In the genomic region with DNA sequence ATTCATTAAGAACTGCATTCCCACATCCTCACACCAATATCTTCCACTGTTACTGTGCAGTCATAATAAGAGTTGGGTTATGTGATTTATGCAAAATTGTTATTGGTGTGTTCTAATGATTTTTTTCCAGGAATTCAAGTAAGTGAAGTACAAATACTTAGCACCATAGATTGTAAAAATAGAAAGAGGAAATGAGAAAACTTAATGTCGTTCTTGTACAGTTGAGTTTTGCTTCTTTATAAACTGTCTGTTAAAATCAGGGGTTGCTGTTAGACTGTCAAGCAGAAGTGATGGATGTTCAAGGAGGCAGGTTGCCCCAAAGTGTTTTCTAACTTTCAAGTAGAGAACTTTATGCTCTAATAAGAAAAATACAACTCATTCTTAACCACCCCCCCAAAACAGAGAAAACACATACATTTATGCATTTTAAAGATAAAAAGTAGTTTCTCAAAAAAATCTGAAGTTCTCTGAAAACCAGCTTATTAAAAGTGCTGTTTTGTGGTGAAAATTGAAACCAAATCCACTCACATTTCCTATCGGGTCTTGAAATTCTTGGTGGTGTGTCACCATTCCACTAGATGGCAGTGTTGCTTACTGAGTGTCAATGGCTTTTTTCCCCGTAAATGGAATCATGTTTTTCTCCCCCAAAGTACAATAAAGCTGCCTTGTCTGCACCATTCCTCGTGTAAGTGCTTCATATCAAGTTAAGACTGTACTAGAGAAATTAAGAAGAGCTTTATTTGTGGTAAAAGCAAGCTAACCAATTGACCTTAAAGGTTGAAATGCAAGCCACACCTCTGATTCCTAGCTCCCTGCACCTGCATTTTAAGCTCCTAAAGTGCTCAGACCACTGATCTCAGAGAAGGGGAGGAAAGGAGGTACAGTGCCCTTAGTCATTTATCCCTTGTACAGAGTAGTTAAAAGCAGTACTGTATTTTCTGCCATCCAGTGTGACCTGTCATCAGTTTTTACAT, we compare ENCODE assay signal across 8 cellular contexts. TPM values are rescaled to one million over a fixed set of nuclear protein-coding genes. Genes with fewer than 3 reads are reported as not detected.
A peak's percentile ranks its signal among the peaks of the same experiment; 100 is the strongest.
DNase-seq lines count a peak whose midpoint lies in the region; ATAC-seq and TF ChIP-seq lines count a peak whose summit lies in the region.

No MANE protein-coding gene starts in this region.

- H3K9me3 ChIP-seq in Loucy (ENCODE audit: insufficient read depth, low read depth, low read length) (no peaks in the 10 kb centered on the region), endodermal cell (ENCODE audit: control insufficient read depth, low read length) (no peaks in the 10 kb centered on the region)

- H3K9ac ChIP-seq in Loucy (ENCODE audit: low read depth, low read length, poor library complexity, severe bottlenecking) (no peak overlapping the region), endodermal cell (ENCODE audit: extremely low read depth, low read length, poor library complexity, severe bottlenecking) (no peak overlapping the region)

- no peaks in the 10 kb centered on the region for H3K27me3 Mint-ChIP-seq in endodermal cell (ENCODE audit: insufficient read depth)
- H3K27me3 Mint-ChIP-seq in natural killer cell treated with Interleukin-12 subunit alpha and Interleukin-12 subunit beta and Interleukin-15 and Interleukin-18, amount 100 ng/mL, for 72 hours = no peaks in the 10 kb centered on the region

- no peaks in the 10 kb centered on the region for H3F3A ChIP-seq in Loucy (ENCODE audit: low read depth)

- H3K36me3 Mint-ChIP-seq in endodermal cell (ENCODE audit: low read depth) = peaks cover 29% of the 10 kb centered on the region
- H3K36me3 Mint-ChIP-seq in natural killer cell treated with Interleukin-12 subunit alpha and Interleukin-12 subunit beta and Interleukin-15 and Interleukin-18, amount 100 ng/mL, for 72 hours = peaks cover 6% of the 10 kb centered on the region

- H3K4me3 ChIP-seq in Loucy (ENCODE audit: low read length, poor library complexity, severe bottlenecking) (no peak overlapping the region), endodermal cell (ENCODE audit: low read length) (no peak overlapping the region)

- ATAC-seq in natural killer cell treated with Interleukin-12 subunit alpha and Interleukin-12 subunit beta and Interleukin-15 and Interleukin-18, amount 100 ng/mL, for 72 hours = no peak
- ATAC-seq in GM21515 (IDR thresholded peaks at IDR 0.05; ENCODE audit: unreplicated experiment) = no peak

- no peak overlapping the region for H2AFZ ChIP-seq in Loucy (ENCODE audit: low read length)

- 33 to 55% methylated on average over 3 to 4 of the region's 4 CpGs for WGBS in endodermal cell (ENCODE audit: insufficient coverage in 1 of 2, insufficient read length in 1 of 2), 2 experiments

- peak; percentile 97 for TF ChIP-seq CTCF in Loucy (conservative IDR thresholded peaks at IDR 0.05; ENCODE audit: low read length)
- TF ChIP-seq CTCF in endodermal cell (conservative IDR thresholded peaks at IDR 0.05) = peak; percentile 95

- H3K4me1 Mint-ChIP-seq in endodermal cell = peaks cover 1% of the 10 kb centered on the region
- peaks cover 22 to 28% of the 10 kb centered on the region in 2 donors for H3K4me1 Mint-ChIP-seq in natural killer cell treated with Interleukin-12 subunit alpha and Interleukin-12 subunit beta and Interleukin-15 and Interleukin-18, amount 100 ng/mL, for 72 hours (ENCODE audit: low read depth in 2 of 2)

- no peaks in the 10 kb centered on the region for H3K9me3 Mint-ChIP-seq in endodermal cell
- H3K9me3 Mint-ChIP-seq in natural killer cell treated with Interleukin-12 subunit alpha and Interleukin-12 subunit beta and Interleukin-15 and Interleukin-18, amount 100 ng/mL, for 72 hours = no peaks in the 10 kb centered on the region

- H3K27ac ChIP-seq in endodermal cell (ENCODE audit: low read depth, low read length) = no peak overlapping the region

- no peak overlapping the region for H3K4me2 ChIP-seq in Loucy (ENCODE audit: low read depth, low read length, poor library complexity, severe bottlenecking)

- H3K4me1 ChIP-seq in Loucy (ENCODE audit: insufficient read depth, low read length, poor library complexity, severe bottlenecking) (peaks cover 5% of the 10 kb centered on the region), endodermal cell (ENCODE audit: control insufficient read depth, insufficient read depth, low read length) (no peaks in the 10 kb centered on the region)

- no peak overlapping the region for H3K4me3 Mint-ChIP-seq in endodermal cell
- H3K4me3 Mint-ChIP-seq in natural killer cell treated with Interleukin-12 subunit alpha and Interleukin-12 subunit beta and Interleukin-15 and Interleukin-18, amount 100 ng/mL, for 72 hours = peak overlapping the region; percentile 55

- DNase-seq in AG20443 (ENCODE audit: low spot score) = peak; percentile 72
- DNase-seq in GM03348 (ENCODE audit: low spot score) = peak; percentile 81
- peak in 3 of 5 experiments; percentile 16 to 68 (median 40) for DNase-seq in T-helper 2 cell
- DNase-seq in endodermal cell = peak; percentile 57
- DNase-seq in natural killer cell treated with Interleukin-12 subunit alpha and Interleukin-12 subunit beta and Interleukin-15 and Interleukin-18, amount 100 ng/mL, for 72 hours (ENCODE audit: low spot score) = peak; percentile 73
- DNase-seq in UCSD-AML1 (lab: John Stamatoyannopoulos, UW; ENCODE audit: unreplicated experiment) = no peak

- no peaks in the 10 kb centered on the region for H3K27me3 ChIP-seq in Loucy (ENCODE audit: insufficient read depth, low read length, poor library complexity, severe bottlenecking)
- H3K27me3 ChIP-seq in endodermal cell (ENCODE audit: control insufficient read depth, insufficient read depth, low read length, poor library complexity, severe bottlenecking) = no peaks in the 10 kb centered on the region

- no peak overlapping the region for H3K27ac Mint-ChIP-seq in endodermal cell
- H3K27ac Mint-ChIP-seq in natural killer cell treated with Interleukin-12 subunit alpha and Interleukin-12 subunit beta and Interleukin-15 and Interleukin-18, amount 100 ng/mL, for 72 hours = no peak overlapping the region

- H3K79me2 ChIP-seq in Loucy (ENCODE audit: insufficient read depth, low read length) = peaks cover 17% of the 10 kb centered on the region; the same call in 1 of the 2 replicates

- H4K20me1 ChIP-seq in Loucy (ENCODE audit: insufficient read depth, low read length, poor library complexity, severe bottlenecking) = no peaks in the 10 kb centered on the region

- H3K36me3 ChIP-seq in Loucy (ENCODE audit: insufficient read depth, low read length) = peaks cover 32% of the 10 kb centered on the region
- H3K36me3 ChIP-seq in endodermal cell (ENCODE audit: control insufficient read depth, insufficient read depth, low read length) = peaks cover 23% of the 10 kb centered on the region

- H3K9me2 ChIP-seq in Loucy (replicated peaks; ENCODE audit: low read depth, low read length) = no peaks in the 10 kb centered on the region

RNA-seq across cellular contexts. Expression of gene IGSF6, which starts 4.7 kb away (rescaled TPM):
- total RNA-seq in endodermal cell = not detected
- polyA plus RNA-seq in endodermal cell (2013, experiment 1 of 2) = not detected
- polyA plus RNA-seq in endodermal cell (2013, experiment 2 of 2) = not detected
- not detected for total RNA-seq in natural killer cell treated with Interleukin-12 subunit alpha and Interleukin-12 subunit beta and Interleukin-15 and Interleukin-18, amount 100 ng/mL, for 72 hours

RNA-seq across cellular contexts. Expression of gene OTOA, which starts 6.7 kb away (rescaled TPM):
- total RNA-seq in endodermal cell = under 1 TPM; 0.07 to 0.09 TPM
- 0.18 TPM for polyA plus RNA-seq in endodermal cell (2013, experiment 1 of 2)
- 0.17 TPM for polyA plus RNA-seq in endodermal cell (2013, experiment 2 of 2)
- under 1 TPM; 0.25 to 0.33 TPM for total RNA-seq in natural killer cell treated with Interleukin-12 subunit alpha and Interleukin-12 subunit beta and Interleukin-15 and Interleukin-18, amount 100 ng/mL, for 72 hours

RNA-seq across cellular contexts. Expression of gene METTL9, which starts 57.7 kb away (rescaled TPM):
- total RNA-seq in endodermal cell = 100 to 1,000 TPM; 145 to 149 TPM
- 188 TPM for polyA plus RNA-seq in endodermal cell (2013, experiment 1 of 2)
- 168 TPM for polyA plus RNA-seq in endodermal cell (2013, experiment 2 of 2)
- 100 to 1,000 TPM; 104 to 114 TPM for total RNA-seq in natural killer cell treated with Interleukin-12 subunit alpha and Interleukin-12 subunit beta and Interleukin-15 and Interleukin-18, amount 100 ng/mL, for 72 hours
